Comparison of ENCODE assay signal across 30 cellular contexts in genomic region chr17:66946251-66946650, GRCh38. TPM values are rescaled to one million over a fixed set of nuclear protein-coding genes. Genes with fewer than 3 reads are reported as not detected.
"Had no signal": no experiment of that assay in that cellular context is flagged by ENCODE, and none has a peak within 500 bp of the region (broad histone marks: within the 10 kb centered on the region; RNA-seq: fewer than 3 reads in every experiment).

No MANE protein-coding gene starts in this region.

- H3K9me3 ChIP-seq: breast epithelium, mucosa of descending colon, pancreas had no signal

- FAIRE-seq: pancreas, TTC549 had no signal

- ATAC-seq: left ventricle myocardium superior; mucosa of descending colon; right cardiac atrium; stimulated activated memory B cell treated with anti-CD40 and anti-IgM and Interleukin-4, amounts not matched to agents 10 μg/mL and 1 μg/mL and 100 μg/mL, for 72 hours; stimulated activated naive CD8-positive, alpha-beta T cell treated with anti-CD3 and anti-CD28 coated beads, Interleukin-15, amount 100 ng/mL, for 72 hours had no signal

- H3K27ac ChIP-seq: breast epithelium, pancreas, VCaP had no signal

- H3K36me3 ChIP-seq: breast epithelium, pancreas had no signal

- H3K4me3 ChIP-seq: breast epithelium, mucosa of descending colon, pancreas had no signal

- H3K27me3 ChIP-seq: pancreas had no signal

- H3K4me1 ChIP-seq: pancreas had no signal

- DNase-seq: activated CD4-positive, alpha-beta T cell treated with anti-CD3 and anti-CD28 coated beads for 4 hours; activated CD4-positive, alpha-beta T cell treated with anti-CD3 and anti-CD28 coated beads, Interleukin-2, amount 50 U/mL, for 4 hours; activated effector memory CD4-positive, alpha-beta T cell treated with anti-CD3 and anti-CD28 coated beads, Interleukin-2, amount 50 U/mL, for 16 hours; activated naive CD4-positive, alpha-beta T cell treated with anti-CD3 and anti-CD28 coated beads, Interleukin-2, amount 10 ng/mL, durations not matched to agents 7 days and 5 days; amniotic stem cell; central memory CD4-positive, alpha-beta T cell; foreskin fibroblast; hippocampal formation; left cardiac atrium; left ventricle myocardium superior; mucosa of descending colon; naive B cell; right cardiac atrium; stimulated activated CD4-positive, alpha-beta T cell treated with anti-CD3 and anti-CD28 coated beads, Interleukin-12 subunit alpha, Interleukin-12 subunit beta, amount 100 ng/mL, for 4 hours; stimulated activated CD4-positive, alpha-beta T cell treated with anti-CD3 and anti-CD28 coated beads, Interleukin-4, amount 100 ng/mL, for 24 hours; stimulated activated CD8-positive, alpha-beta memory T cell treated with anti-CD3 and anti-CD28 coated beads, Interleukin-4, amount 100 ng/mL, for 48 hours; stimulated activated naive CD8-positive, alpha-beta T cell treated with anti-CD3 and anti-CD28 coated beads, Interleukin-15, amount 100 ng/mL, for 72 hours; substantia nigra; T-helper 9 cell had no signal

RNA-seq across cellular contexts. Expression of gene CACNG4, which starts 18.3 kb away (rescaled TPM):
- total RNA-seq: activated T-helper 1 cell treated with anti-CD3 and anti-CD28 coated beads, Interleukin-12 subunit alpha, Interleukin-12 subunit beta, Interleukin-2, Interleukin-4 antibody, amounts not matched to agents 30 ng/mL and 10 ng/mL and 1 ng/mL, durations not matched to agents 14 hours and 24 hours and 36 hours; left ventricle myocardium superior; lung microvascular endothelial cell; mesenteric fat pad; pulmonary artery endothelial cell; T-helper 1 cell treated with Interleukin-12 subunit alpha and Interleukin-12 subunit beta and Interleukin-4 antibody, amounts not matched to agents 30 ng/mL and 1 ng/mL, for 36 hours had no signal
- polyA plus RNA-seq: keratinocyte had no signal
